Comparison of ENCODE assay signal across 1 cellular context in genomic region chr6:53410508-53411258, GRCh38.
TF ChIP-seq lines count a peak whose summit lies in the region.

No MANE protein-coding gene starts in this region.

TF ChIP-seq in HepG2, 621 proteins besides CTCF, POLR2A, EP300 and RAD21 (continued from another document and continues in another):
- TF ChIP-seq THRA (CRISPR knock-in tag; IDR thresholded peaks at IDR 0.05; ENCODE audit: borderline replicate concordance), result 0 out of 2 replicates have a peak, but pooled peaks have one; percentile 52
- no peak for TF ChIP-seq ADNP (CRISPR knock-in tag; IDR thresholded peaks at IDR 0.05)
- no peak for TF ChIP-seq ZNF235 (CRISPR knock-in tag; IDR thresholded peaks at IDR 0.05; ENCODE audit: borderline replicate concordance)
- TF ChIP-seq ZFYVE20 (CRISPR knock-in tag; IDR thresholded peaks at IDR 0.05; ENCODE audit: borderline replicate concordance, low read depth), result no peak
- TF ChIP-seq TFDP1 (CRISPR knock-in tag; IDR thresholded peaks at IDR 0.05; ENCODE audit: borderline replicate concordance), result no peak
- TF ChIP-seq ZHX2 (IDR thresholded peaks at IDR 0.05; ENCODE audit: low read depth), result no peak
- TF ChIP-seq ZHX2 (CRISPR knock-in tag; IDR thresholded peaks at IDR 0.05; ENCODE audit: borderline replicate concordance), result no peak
- TF ChIP-seq ARNTL (CRISPR knock-in tag; IDR thresholded peaks at IDR 0.05), result no peak
- 0 out of 2 replicates have a peak, but pooled peaks have one; percentile 22 for TF ChIP-seq ZNF788 (CRISPR knock-in tag; IDR thresholded peaks at IDR 0.05; ENCODE audit: borderline replicate concordance)
- TF ChIP-seq ZNF333 (CRISPR knock-in tag; IDR thresholded peaks at IDR 0.05; ENCODE audit: borderline replicate concordance), result no peak
- no peak for TF ChIP-seq ZNF572 (CRISPR knock-in tag; IDR thresholded peaks at IDR 0.05)
- TF ChIP-seq USF2 (IDR thresholded peaks at IDR 0.05; ENCODE audit: low read depth, low read length), result no peak
- TF ChIP-seq USF2 (CRISPR knock-in tag; IDR thresholded peaks at IDR 0.05; ENCODE audit: borderline replicate concordance), result no peak; the same call in 1 of the 2 replicates
- TF ChIP-seq ZNF670 (CRISPR knock-in tag; IDR thresholded peaks at IDR 0.05; ENCODE audit: borderline replicate concordance), result no peak
- TF ChIP-seq KDM2A (CRISPR knock-in tag; IDR thresholded peaks at IDR 0.05; ENCODE audit: borderline replicate concordance, low read depth), result peak; percentile 64
- TF ChIP-seq DDIT3 (CRISPR knock-in tag; IDR thresholded peaks at IDR 0.05), result no peak
- 0 out of 2 replicates have a peak, but pooled peaks have one; percentile 5 for TF ChIP-seq CEBPG (CRISPR knock-in tag; IDR thresholded peaks at IDR 0.05)
- no peak for TF ChIP-seq ZNF879 (CRISPR knock-in tag; IDR thresholded peaks at IDR 0.05)
- no peak for TF ChIP-seq CBX1 (IDR thresholded peaks at IDR 0.05; ENCODE audit: low read depth)
- TF ChIP-seq ZMYM3 (CRISPR knock-in tag; IDR thresholded peaks at IDR 0.05), result no peak
- no peak for TF ChIP-seq ZC3H4 (CRISPR knock-in tag; IDR thresholded peaks at IDR 0.05; ENCODE audit: borderline replicate concordance)
- no peak for TF ChIP-seq ZFP36L2 (CRISPR knock-in tag; IDR thresholded peaks at IDR 0.05)
- no peak for TF ChIP-seq SRY (CRISPR knock-in tag; IDR thresholded peaks at IDR 0.05)
- TF ChIP-seq EHMT2 (IDR thresholded peaks at IDR 0.05; ENCODE audit: borderline replicate concordance, low read depth, low read length), result no peak
- no peak for TF ChIP-seq GZF1 (CRISPR knock-in tag; IDR thresholded peaks at IDR 0.05)
- TF ChIP-seq ZNF768 (CRISPR knock-in tag; IDR thresholded peaks at IDR 0.05), result no peak
- TF ChIP-seq FOXK2 (IDR thresholded peaks at IDR 0.05), result peak; percentile 14; the same call in 1 of the 2 replicates
- no peak for TF ChIP-seq ZNF766 (CRISPR knock-in tag; IDR thresholded peaks at IDR 0.05; ENCODE audit: borderline replicate concordance)
- TF ChIP-seq GMEB2 (CRISPR knock-in tag; IDR thresholded peaks at IDR 0.05; ENCODE audit: low read depth), result no peak
- TF ChIP-seq XRCC5 (optimal IDR thresholded peaks at IDR 0.05; ENCODE audit: low read length), result peak; percentile 81
- TF ChIP-seq ZNF577 (CRISPR knock-in tag; IDR thresholded peaks at IDR 0.05; ENCODE audit: borderline replicate concordance, low read depth), result no peak
- TF ChIP-seq ZNF597 (CRISPR knock-in tag; IDR thresholded peaks at IDR 0.05), result no peak
- TF ChIP-seq ZNF614 (CRISPR knock-in tag; IDR thresholded peaks at IDR 0.05; ENCODE audit: borderline replicate concordance), result peak; percentile 43; the same call in 1 of the 2 replicates
- no peak for TF ChIP-seq ZNF33B (CRISPR knock-in tag; IDR thresholded peaks at IDR 0.05)
- no peak for TF ChIP-seq ZNF678 (CRISPR knock-in tag; IDR thresholded peaks at IDR 0.05)
- TF ChIP-seq GATAD2A (CRISPR knock-in tag; IDR thresholded peaks at IDR 0.05), result peak; percentile 52
- no peak for TF ChIP-seq ZNF224 (CRISPR knock-in tag; IDR thresholded peaks at IDR 0.05)
- 0 out of 2 replicates have a peak, but pooled peaks have one; percentile 33 for TF ChIP-seq AHR (CRISPR knock-in tag; IDR thresholded peaks at IDR 0.05)
- TF ChIP-seq MAF1 (CRISPR knock-in tag; IDR thresholded peaks at IDR 0.05; ENCODE audit: borderline replicate concordance), result no peak
- TF ChIP-seq ZNF629 (CRISPR knock-in tag; conservative IDR thresholded peaks at IDR 0.05), result no peak
- no peak for TF ChIP-seq MTERF4 (CRISPR knock-in tag; IDR thresholded peaks at IDR 0.05)
- no peak for TF ChIP-seq YY1 (IDR thresholded peaks at IDR 0.05; ENCODE audit: insufficient read depth, insufficient replicate concordance, low read depth, low read length)
- TF ChIP-seq GFI1 (CRISPR knock-in tag; IDR thresholded peaks at IDR 0.05; ENCODE audit: borderline replicate concordance), result no peak
- TF ChIP-seq NFIB (CRISPR knock-in tag; IDR thresholded peaks at IDR 0.05; ENCODE audit: borderline replicate concordance), result no peak
- TF ChIP-seq SMC3 (IDR thresholded peaks at IDR 0.05; ENCODE audit: low read length), result peak; percentile 99
- peak; percentile 42; the same call in 1 of the 2 replicates for TF ChIP-seq RXRB (CRISPR knock-in tag; IDR thresholded peaks at IDR 0.05; ENCODE audit: borderline replicate concordance)
- TF ChIP-seq KDM3A (CRISPR knock-in tag; IDR thresholded peaks at IDR 0.05; ENCODE audit: low read depth), result 0 out of 2 replicates have a peak, but pooled peaks have one; percentile 48
- TF ChIP-seq GTF2F1 (IDR thresholded peaks at IDR 0.05; ENCODE audit: low read length), result no peak
- peak; percentile 78 for TF ChIP-seq FOXK1 (CRISPR knock-in tag; IDR thresholded peaks at IDR 0.05; ENCODE audit: borderline replicate concordance, low read depth)
- TF ChIP-seq GATAD1 (CRISPR knock-in tag; IDR thresholded peaks at IDR 0.05), result 0 out of 2 replicates have a peak, but pooled peaks have one; percentile 30
- peak; percentile 42; the same call in 1 of the 2 replicates for TF ChIP-seq HMG20B (CRISPR knock-in tag; conservative IDR thresholded peaks at IDR 0.05)
- no peak for TF ChIP-seq ZNF512 (CRISPR knock-in tag; IDR thresholded peaks at IDR 0.05)
- no peak for TF ChIP-seq FIP1L1 (IDR thresholded peaks at IDR 0.05; ENCODE audit: borderline replicate concordance, insufficient read depth, low read depth, low read length)
- no peak for TF ChIP-seq SNAPC5 (CRISPR knock-in tag; IDR thresholded peaks at IDR 0.05; ENCODE audit: borderline replicate concordance)
- TF ChIP-seq STAT5B (CRISPR knock-in tag; IDR thresholded peaks at IDR 0.05), result no peak
- TF ChIP-seq TRIM24 (CRISPR knock-in tag; IDR thresholded peaks at IDR 0.05), result no peak
- TF ChIP-seq ZBTB38 (CRISPR knock-in tag; IDR thresholded peaks at IDR 0.05), result no peak
- no peak for TF ChIP-seq SNAI1 (CRISPR knock-in tag; IDR thresholded peaks at IDR 0.05; ENCODE audit: borderline replicate concordance)
